11 cellular contexts compared by ENCODE assay signal in genomic region chr5:31470608-31471007, GRCh38.
DNase-seq lines count a peak whose midpoint lies in the region; ATAC-seq and TF ChIP-seq lines count a peak whose summit lies in the region.
"Had no signal": no experiment of that assay in that cellular context is flagged by ENCODE, and none has a peak within 500 bp of the region (broad histone marks: within the 10 kb centered on the region; RNA-seq: fewer than 3 reads in every experiment).

No MANE protein-coding gene starts in this region.

- TF ChIP-seq CTCF in choroid plexus epithelial cell (conservative IDR thresholded peaks at IDR 0.05; ENCODE audit: low read depth, low read length), result no peak

- peaks cover 0 to 6% (median under 1%) of the 10 kb centered on the region in 8 donors for H3K9me3 Mint-ChIP-seq in CD4-positive, alpha-beta memory T cell
- H3K9me3 Mint-ChIP-seq: brain; stimulated activated effector memory CD8-positive, alpha-beta T cell treated with anti-CD3 and anti-CD28 coated beads, Interleukin-12 subunit alpha, Interleukin-12 subunit beta, amount 100 ng/mL, for 72 hours had no signal

- no peaks in the 10 kb centered on the region for H3K9me3 ChIP-seq in CD4-positive, alpha-beta memory T cell (ENCODE audit: control insufficient read depth in 1 of 2, low read length in 2 of 2)

- CTCF ChIA-PET in CD4-positive, alpha-beta memory T cell (lab: Charles Lee; ENCODE audit: partially characterized antibody), result no interaction called here

- H3K36me3 ChIP-seq in CD4-positive, alpha-beta memory T cell (ENCODE audit: insufficient read depth, low read length), result peaks cover 25% of the 10 kb centered on the region

- intact Hi-C loops in CD4-positive, alpha-beta memory T cell (cut with micrococcal nuclease), result no loop called here

- no peak overlapping the region for H3K27ac ChIP-seq in CD4-positive, alpha-beta memory T cell (ENCODE audit: low read depth, low read length)

- no peak overlapping the region for H3K4me3 Mint-ChIP-seq in CD4-positive, alpha-beta memory T cell
- H3K4me3 Mint-ChIP-seq: brain; stimulated activated effector memory CD8-positive, alpha-beta T cell treated with anti-CD3 and anti-CD28 coated beads, Interleukin-12 subunit alpha, Interleukin-12 subunit beta, amount 100 ng/mL, for 72 hours; T-helper 17 cell had no signal

- peak; percentile 86 for ATAC-seq in HG02610 (IDR thresholded peaks at IDR 0.05; ENCODE audit: unreplicated experiment)
- peak; percentile 65 for ATAC-seq in left lobe of liver
- ATAC-seq in GM21737 (IDR thresholded peaks at IDR 0.05; ENCODE audit: unreplicated experiment), result no peak
- ATAC-seq: stimulated activated effector memory CD8-positive, alpha-beta T cell treated with anti-CD3 and anti-CD28 coated beads, Interleukin-12 subunit alpha, Interleukin-12 subunit beta, amount 100 ng/mL, for 72 hours; T-helper 17 cell had no signal

- H3K27me3 Mint-ChIP-seq in CD4-positive, alpha-beta memory T cell, result no peaks in the 10 kb centered on the region
- H3K27me3 Mint-ChIP-seq: brain, T-helper 17 cell had no signal

- no peak overlapping the region for H3K4me3 ChIP-seq in choroid plexus epithelial cell (ENCODE audit: low read depth, low read length)
- H3K4me3 ChIP-seq in CD4-positive, alpha-beta memory T cell (ENCODE audit: low read length in 2 of 2), result no peak overlapping the region

- no peaks in the 10 kb centered on the region for H3K27me3 ChIP-seq in CD4-positive, alpha-beta memory T cell (ENCODE audit: insufficient read depth, low read length)

- H3K4me1 ChIP-seq in CD4-positive, alpha-beta memory T cell (ENCODE audit: insufficient read depth, low read length), result no peaks in the 10 kb centered on the region

- H3K27ac Mint-ChIP-seq in CD4-positive, alpha-beta memory T cell, result no peak overlapping the region
- H3K27ac Mint-ChIP-seq: brain; stimulated activated effector memory CD8-positive, alpha-beta T cell treated with anti-CD3 and anti-CD28 coated beads, Interleukin-12 subunit alpha, Interleukin-12 subunit beta, amount 100 ng/mL, for 72 hours; T-helper 17 cell had no signal

- H3K36me3 Mint-ChIP-seq in CD4-positive, alpha-beta memory T cell, result peaks cover 69 to 74% of the 10 kb centered on the region in 2 donors

- DNase-seq in AG08395 (ENCODE audit: low spot score), result peak; percentile 80
- peak; percentile 38 for DNase-seq in choroid plexus epithelial cell (ENCODE audit: low read depth)
- DNase-seq in left lobe of liver (ENCODE audit: low spot score), result peak; percentile 47
- DNase-seq in HuH-7 (ENCODE audit: low spot score), result no peak
- DNase-seq in globus pallidus (ENCODE audit: low spot score), result no peak
- DNase-seq in CD4-positive, alpha-beta memory T cell, result no peak
- DNase-seq: T-helper 17 cell had no signal

- POLR2A ChIA-PET in CD4-positive, alpha-beta memory T cell (lab: Charles Lee; ENCODE audit: partially characterized antibody), result no interaction called here

- H3K4me1 Mint-ChIP-seq in CD4-positive, alpha-beta memory T cell, result peaks cover 0 to 2% (median under 1%) of the 10 kb centered on the region in 4 donors
- H3K4me1 Mint-ChIP-seq: brain; stimulated activated effector memory CD8-positive, alpha-beta T cell treated with anti-CD3 and anti-CD28 coated beads, Interleukin-12 subunit alpha, Interleukin-12 subunit beta, amount 100 ng/mL, for 72 hours had no signal

Comparison
In these comparisons a context has a peak if more than half of its experiments do, and no peak if none do; other contexts are left out.
1. DNase-seq: peak in AG08395 (single experiment), choroid plexus epithelial cell (single experiment) and left lobe of liver (single experiment); none in HuH-7 (single experiment), globus pallidus (single experiment) and CD4-positive, alpha-beta memory T cell (0 of 5).